In genomic region chr7:136857573-136857972, GRCh38 we compare ENCODE assay signal across 1 cellular context.
TF ChIP-seq lines count a peak whose summit lies in the region.

No MANE protein-coding gene starts in this region.

TF ChIP-seq in K562, 482 proteins besides CTCF, POLR2A, EP300 and RAD21 (continued from another document and continues in another):
- TF ChIP-seq ZBTB40 (IDR thresholded peaks at IDR 0.05) (0 out of 2 replicates have a peak, but pooled peaks have one; percentile 58), ZBTB40 (CRISPR knock-in tag; IDR thresholded peaks at IDR 0.05) (no peak), RBM34 (IDR thresholded peaks at IDR 0.05; ENCODE audit: borderline replicate concordance, insufficient read depth, low read length) (no peak), ZNF766 (CRISPR knock-in tag; conservative IDR thresholded peaks at IDR 0.05) (no peak), CHD4 (IDR thresholded peaks at IDR 0.05; ENCODE audit: insufficient read depth, insufficient replicate concordance, low read depth, low read length, poor library complexity, severe bottlenecking) (no peak), GATAD2A (IDR thresholded peaks at IDR 0.05) (no peak), PPARD (CRISPR knock-in tag; IDR thresholded peaks at IDR 0.05) (no peak), SNRNP70 (optimal IDR thresholded peaks at IDR 0.05; ENCODE audit: low read depth, low read length) (no peak), SRSF9 (IDR thresholded peaks at IDR 0.05; ENCODE audit: borderline replicate concordance, low read depth, low read length) (no peak), CSDE1 (IDR thresholded peaks at IDR 0.05) (no peak), HOMEZ (CRISPR knock-in tag; IDR thresholded peaks at IDR 0.05) (no peak), MAFK (IDR thresholded peaks at IDR 0.05; ENCODE audit: low read length) (no peak), CHD2 (IDR thresholded peaks at IDR 0.05; ENCODE audit: low read depth, low read length) (no peak), SIRT6 (IDR thresholded peaks at IDR 0.05; ENCODE audit: low read depth, low read length) (no peak), ZNF224 (CRISPR knock-in tag; IDR thresholded peaks at IDR 0.05) (no peak), POLR2AphosphoS5 (IDR thresholded peaks at IDR 0.05; ENCODE audit: control insufficient read depth, insufficient read depth, low read depth, low read length) (no peak), ZBTB33 (CRISPR knock-in tag; IDR thresholded peaks at IDR 0.05) (no peak), ZNF512 (tag; IDR thresholded peaks at IDR 0.05) (no peak), ZNF785 (CRISPR knock-in tag; IDR thresholded peaks at IDR 0.05) (no peak), ZBTB2 (IDR thresholded peaks at IDR 0.05) (no peak), ZNF282 (CRISPR knock-in tag; IDR thresholded peaks at IDR 0.05) (no peak), ETV5 (CRISPR knock-in tag; IDR thresholded peaks at IDR 0.05; ENCODE audit: low read depth) (no peak), SMAD2 (IDR thresholded peaks at IDR 0.05; ENCODE audit: low read depth, low read length) (no peak), CXXC5 (CRISPR knock-in tag; IDR thresholded peaks at IDR 0.05) (no peak), GABPB2 (CRISPR knock-in tag; conservative IDR thresholded peaks at IDR 0.05) (no peak), YBX1 (IDR thresholded peaks at IDR 0.05) (no peak), RBBP5 (IDR thresholded peaks at IDR 0.05; ENCODE audit: borderline replicate concordance, insufficient read depth, low read length, poor library complexity, severe bottlenecking) (no peak), MAZ (CRISPR knock-in tag; conservative IDR thresholded peaks at IDR 0.05 in 1 of 2, IDR thresholded peaks at IDR 0.05 in 1 of 2) (peak in 1 of 2 experiments; percentile 54; a peak in 1 of 4 replicates), ZNF695 (CRISPR knock-in tag; IDR thresholded peaks at IDR 0.05) (no peak), ZNF24 (IDR thresholded peaks at IDR 0.05) (no peak), CEBPG (CRISPR knock-in tag; IDR thresholded peaks at IDR 0.05) (no peak), CEBPG (tag; conservative IDR thresholded peaks at IDR 0.05 in 1 of 2, IDR thresholded peaks at IDR 0.05 in 1 of 2) (no peak), ARNT (IDR thresholded peaks at IDR 0.05) (no peak), GTF2F1 (IDR thresholded peaks at IDR 0.05; ENCODE audit: low read depth, low read length) (no peak), CCAR2 (IDR thresholded peaks at IDR 0.05; ENCODE audit: low read depth, low read length) (no peak), DPF2 (IDR thresholded peaks at IDR 0.05) (no peak), CBFB (CRISPR knock-in tag; IDR thresholded peaks at IDR 0.05) (no peak), ZNF212 (CRISPR knock-in tag; IDR thresholded peaks at IDR 0.05) (no peak), ZC3H4 (CRISPR knock-in tag; IDR thresholded peaks at IDR 0.05; ENCODE audit: borderline replicate concordance) (no peak), SMAD1 (IDR thresholded peaks at IDR 0.05; ENCODE audit: low read depth, low read length, partially characterized antibody) (no peak), MXI1 (IDR thresholded peaks at IDR 0.05; ENCODE audit: low read depth, low read length) (no peak), E2F3 (CRISPR knock-in tag; IDR thresholded peaks at IDR 0.05) (no peak), ZNF134 (CRISPR knock-in tag; conservative IDR thresholded peaks at IDR 0.05) (no peak), MBD2 (IDR thresholded peaks at IDR 0.05; ENCODE audit: borderline replicate concordance, low read depth) (no peak), ETV6 (IDR thresholded peaks at IDR 0.05; ENCODE audit: borderline replicate concordance in 1 of 2, low read depth in 2 of 2, low read length in 1 of 2) (no peak), ETV6 (CRISPR knock-in tag; IDR thresholded peaks at IDR 0.05; ENCODE audit: borderline replicate concordance) (no peak), NFIX (CRISPR knock-in tag; IDR thresholded peaks at IDR 0.05; ENCODE audit: low read depth) (no peak), ZBTB5 (IDR thresholded peaks at IDR 0.05) (no peak), ARHGAP35 (IDR thresholded peaks at IDR 0.05; ENCODE audit: partially characterized antibody) (no peak), ZBTB34 (CRISPR knock-in tag; IDR thresholded peaks at IDR 0.05) (no peak)
